In the genomic region with DNA sequence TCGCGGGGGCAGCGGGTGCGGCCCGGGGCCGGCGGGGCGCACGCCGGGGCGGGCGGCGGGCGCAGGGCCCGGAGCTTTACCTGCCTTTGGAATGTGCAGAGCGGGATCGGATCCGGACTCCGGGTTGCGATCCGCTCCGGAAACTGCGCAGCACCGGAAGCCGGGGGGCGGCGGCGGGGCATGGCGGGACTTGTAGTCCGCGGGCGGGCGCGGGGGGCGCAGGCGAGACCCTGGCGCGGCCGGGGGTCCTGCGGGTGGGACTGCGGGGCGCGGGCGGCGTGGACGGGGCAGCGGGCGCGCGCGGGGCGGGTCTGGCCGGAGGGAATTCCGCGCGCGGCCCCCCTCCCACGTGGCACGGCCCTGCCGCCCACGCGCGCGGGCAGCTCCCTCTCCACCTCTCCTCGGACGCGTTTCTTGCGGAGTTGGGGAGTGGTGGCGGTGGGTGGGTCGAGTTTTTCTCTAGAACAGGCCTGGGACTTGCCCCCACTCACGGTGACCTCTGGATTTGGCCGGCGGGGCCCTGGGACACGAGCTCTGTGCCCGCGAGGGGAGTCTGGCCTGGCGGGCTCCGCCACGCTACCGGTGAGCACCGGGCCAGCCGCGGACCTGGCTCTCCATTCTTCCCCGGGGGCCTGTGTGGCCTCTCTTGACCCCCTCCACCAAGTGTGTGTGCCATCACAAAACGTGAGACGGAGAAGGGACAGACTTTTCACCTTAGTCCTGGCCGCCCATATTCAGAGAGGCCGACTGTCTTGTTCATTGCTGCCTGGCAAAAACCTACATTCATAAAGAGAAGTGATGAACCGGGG, we compare ENCODE assay signal across 1 cellular context.
TF ChIP-seq lines count a peak whose summit lies in the region.

A gene with protein sequence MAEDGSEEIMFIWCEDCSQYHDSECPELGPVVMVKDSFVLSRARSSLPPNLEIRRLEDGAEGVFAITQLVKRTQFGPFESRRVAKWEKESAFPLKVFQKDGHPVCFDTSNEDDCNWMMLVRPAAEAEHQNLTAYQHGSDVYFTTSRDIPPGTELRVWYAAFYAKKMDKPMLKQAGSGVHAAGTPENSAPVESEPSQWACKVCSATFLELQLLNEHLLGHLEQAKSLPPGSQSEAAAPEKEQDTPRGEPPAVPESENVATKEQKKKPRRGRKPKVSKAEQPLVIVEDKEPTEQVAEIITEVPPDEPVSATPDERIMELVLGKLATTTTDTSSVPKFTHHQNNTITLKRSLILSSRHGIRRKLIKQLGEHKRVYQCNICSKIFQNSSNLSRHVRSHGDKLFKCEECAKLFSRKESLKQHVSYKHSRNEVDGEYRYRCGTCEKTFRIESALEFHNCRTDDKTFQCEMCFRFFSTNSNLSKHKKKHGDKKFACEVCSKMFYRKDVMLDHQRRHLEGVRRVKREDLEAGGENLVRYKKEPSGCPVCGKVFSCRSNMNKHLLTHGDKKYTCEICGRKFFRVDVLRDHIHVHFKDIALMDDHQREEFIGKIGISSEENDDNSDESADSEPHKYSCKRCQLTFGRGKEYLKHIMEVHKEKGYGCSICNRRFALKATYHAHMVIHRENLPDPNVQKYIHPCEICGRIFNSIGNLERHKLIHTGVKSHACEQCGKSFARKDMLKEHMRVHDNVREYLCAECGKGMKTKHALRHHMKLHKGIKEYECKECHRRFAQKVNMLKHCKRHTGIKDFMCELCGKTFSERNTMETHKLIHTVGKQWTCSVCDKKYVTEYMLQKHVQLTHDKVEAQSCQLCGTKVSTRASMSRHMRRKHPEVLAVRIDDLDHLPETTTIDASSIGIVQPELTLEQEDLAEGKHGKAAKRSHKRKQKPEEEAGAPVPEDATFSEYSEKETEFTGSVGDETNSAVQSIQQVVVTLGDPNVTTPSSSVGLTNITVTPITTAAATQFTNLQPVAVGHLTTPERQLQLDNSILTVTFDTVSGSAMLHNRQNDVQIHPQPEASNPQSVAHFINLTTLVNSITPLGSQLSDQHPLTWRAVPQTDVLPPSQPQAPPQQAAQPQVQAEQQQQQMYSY (minus strand): TSS at position 155 of the 809 bp plus-strand sequence. CDS start 18,981 bp downstream, outside the sequence.

TF ChIP-seq in HEK293, 187 proteins besides CTCF, POLR2A, EP300 and RAD21 (continued from another document):
- TF ChIP-seq, protein P1, sequence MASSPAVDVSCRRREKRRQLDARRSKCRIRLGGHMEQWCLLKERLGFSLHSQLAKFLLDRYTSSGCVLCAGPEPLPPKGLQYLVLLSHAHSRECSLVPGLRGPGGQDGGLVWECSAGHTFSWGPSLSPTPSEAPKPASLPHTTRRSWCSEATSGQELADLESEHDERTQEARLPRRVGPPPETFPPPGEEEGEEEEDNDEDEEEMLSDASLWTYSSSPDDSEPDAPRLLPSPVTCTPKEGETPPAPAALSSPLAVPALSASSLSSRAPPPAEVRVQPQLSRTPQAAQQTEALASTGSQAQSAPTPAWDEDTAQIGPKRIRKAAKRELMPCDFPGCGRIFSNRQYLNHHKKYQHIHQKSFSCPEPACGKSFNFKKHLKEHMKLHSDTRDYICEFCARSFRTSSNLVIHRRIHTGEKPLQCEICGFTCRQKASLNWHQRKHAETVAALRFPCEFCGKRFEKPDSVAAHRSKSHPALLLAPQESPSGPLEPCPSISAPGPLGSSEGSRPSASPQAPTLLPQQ (tag by site-specific recombination; IDR thresholded peaks at IDR 0.05) = peak; percentile 59
- TF ChIP-seq KLF1 (tag by site-specific recombination; IDR thresholded peaks at IDR 0.05) = no peak
- TF ChIP-seq ZNF302 (tag by site-specific recombination; IDR thresholded peaks at IDR 0.05; ENCODE audit: low read depth) = no peak
- peak; percentile 47; the same call in 1 of the 2 replicates for TF ChIP-seq ZNF76 (tag by site-specific recombination; IDR thresholded peaks at IDR 0.05; ENCODE audit: borderline replicate concordance, low read depth)
- TF ChIP-seq ZBTB26 (tag by site-specific recombination; optimal IDR thresholded peaks at IDR 0.05) = peak; percentile 87
- TF ChIP-seq, protein P2, sequence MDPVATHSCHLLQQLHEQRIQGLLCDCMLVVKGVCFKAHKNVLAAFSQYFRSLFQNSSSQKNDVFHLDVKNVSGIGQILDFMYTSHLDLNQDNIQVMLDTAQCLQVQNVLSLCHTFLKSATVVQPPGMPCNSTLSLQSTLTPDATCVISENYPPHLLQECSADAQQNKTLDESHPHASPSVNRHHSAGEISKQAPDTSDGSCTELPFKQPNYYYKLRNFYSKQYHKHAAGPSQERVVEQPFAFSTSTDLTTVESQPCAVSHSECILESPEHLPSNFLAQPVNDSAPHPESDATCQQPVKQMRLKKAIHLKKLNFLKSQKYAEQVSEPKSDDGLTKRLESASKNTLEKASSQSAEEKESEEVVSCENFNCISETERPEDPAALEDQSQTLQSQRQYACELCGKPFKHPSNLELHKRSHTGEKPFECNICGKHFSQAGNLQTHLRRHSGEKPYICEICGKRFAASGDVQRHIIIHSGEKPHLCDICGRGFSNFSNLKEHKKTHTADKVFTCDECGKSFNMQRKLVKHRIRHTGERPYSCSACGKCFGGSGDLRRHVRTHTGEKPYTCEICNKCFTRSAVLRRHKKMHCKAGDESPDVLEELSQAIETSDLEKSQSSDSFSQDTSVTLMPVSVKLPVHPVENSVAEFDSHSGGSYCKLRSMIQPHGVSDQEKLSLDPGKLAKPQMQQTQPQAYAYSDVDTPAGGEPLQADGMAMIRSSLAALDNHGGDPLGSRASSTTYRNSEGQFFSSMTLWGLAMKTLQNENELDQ (tag by site-specific recombination; IDR thresholded peaks at IDR 0.05; ENCODE audit: low read depth) = 0 out of 2 replicates have a peak, but pooled peaks have one; percentile 31
- 0 out of 2 replicates have a peak, but pooled peaks have one; percentile 22 for TF ChIP-seq ZNF600 (tag by site-specific recombination; IDR thresholded peaks at IDR 0.05)
- TF ChIP-seq, protein P3, sequence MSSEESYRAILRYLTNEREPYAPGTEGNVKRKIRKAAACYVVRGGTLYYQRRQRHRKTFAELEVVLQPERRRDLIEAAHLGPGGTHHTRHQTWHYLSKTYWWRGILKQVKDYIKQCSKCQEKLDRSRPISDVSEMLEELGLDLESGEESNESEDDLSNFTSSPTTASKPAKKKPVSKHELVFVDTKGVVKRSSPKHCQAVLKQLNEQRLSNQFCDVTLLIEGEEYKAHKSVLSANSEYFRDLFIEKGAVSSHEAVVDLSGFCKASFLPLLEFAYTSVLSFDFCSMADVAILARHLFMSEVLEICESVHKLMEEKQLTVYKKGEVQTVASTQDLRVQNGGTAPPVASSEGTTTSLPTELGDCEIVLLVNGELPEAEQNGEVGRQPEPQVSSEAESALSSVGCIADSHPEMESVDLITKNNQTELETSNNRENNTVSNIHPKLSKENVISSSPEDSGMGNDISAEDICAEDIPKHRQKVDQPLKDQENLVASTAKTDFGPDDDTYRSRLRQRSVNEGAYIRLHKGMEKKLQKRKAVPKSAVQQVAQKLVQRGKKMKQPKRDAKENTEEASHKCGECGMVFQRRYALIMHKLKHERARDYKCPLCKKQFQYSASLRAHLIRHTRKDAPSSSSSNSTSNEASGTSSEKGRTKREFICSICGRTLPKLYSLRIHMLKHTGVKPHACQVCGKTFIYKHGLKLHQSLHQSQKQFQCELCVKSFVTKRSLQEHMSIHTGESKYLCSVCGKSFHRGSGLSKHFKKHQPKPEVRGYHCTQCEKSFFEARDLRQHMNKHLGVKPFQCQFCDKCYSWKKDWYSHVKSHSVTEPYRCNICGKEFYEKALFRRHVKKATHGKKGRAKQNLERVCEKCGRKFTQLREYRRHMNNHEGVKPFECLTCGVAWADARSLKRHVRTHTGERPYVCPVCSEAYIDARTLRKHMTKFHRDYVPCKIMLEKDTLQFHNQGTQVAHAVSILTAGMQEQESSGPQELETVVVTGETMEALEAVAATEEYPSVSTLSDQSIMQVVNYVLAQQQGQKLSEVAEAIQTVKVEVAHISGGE (tag by site-specific recombination; conservative IDR thresholded peaks at IDR 0.05; ENCODE audit: low read depth) = peak; percentile 55
- peak; percentile 25 for TF ChIP-seq GLIS1 (tag by site-specific recombination; IDR thresholded peaks at IDR 0.05)
- peak; percentile 30; the same call in 1 of the 2 replicates for TF ChIP-seq SP2 (tag by site-specific recombination; IDR thresholded peaks at IDR 0.05)
- TF ChIP-seq ZNF2 (tag by site-specific recombination; IDR thresholded peaks at IDR 0.05) = no peak
- peak; percentile 79 for TF ChIP-seq EGR2 (tag by site-specific recombination; IDR thresholded peaks at IDR 0.05; ENCODE audit: low read depth)
- no peak for TF ChIP-seq ZNF830 (tag by site-specific recombination; IDR thresholded peaks at IDR 0.05; ENCODE audit: low read depth)
- TF ChIP-seq KLF9 (tag by site-specific recombination; IDR thresholded peaks at IDR 0.05; ENCODE audit: low read depth) = 0 out of 2 replicates have a peak, but pooled peaks have one; percentile 22
- no peak; the same call in 1 of the 2 replicates for TF ChIP-seq ZNF394 (tag by site-specific recombination; IDR thresholded peaks at IDR 0.05; ENCODE audit: borderline replicate concordance)
- TF ChIP-seq KLF8 (tag by site-specific recombination; IDR thresholded peaks at IDR 0.05) = peak; percentile 66; the same call in 1 of the 2 replicates
- 0 out of 2 replicates have a peak, but pooled peaks have one; percentile 28 for TF ChIP-seq ZBTB20 (tag by site-specific recombination; IDR thresholded peaks at IDR 0.05)
- peak; percentile 44; the same call in 1 of the 2 replicates for TF ChIP-seq WT1 (tag by site-specific recombination; IDR thresholded peaks at IDR 0.05)
- peak; percentile 88 for TF ChIP-seq PATZ1 (tag by site-specific recombination; IDR thresholded peaks at IDR 0.05)
- peak; percentile 82 for TF ChIP-seq ZNF561 (tag by site-specific recombination; IDR thresholded peaks at IDR 0.05; ENCODE audit: borderline replicate concordance)
- no peak for TF ChIP-seq ZNF768 (tag by site-specific recombination; IDR thresholded peaks at IDR 0.05)
- TF ChIP-seq ZBTB21 (tag by site-specific recombination; IDR thresholded peaks at IDR 0.05) = no peak
- peak; percentile 77 for TF ChIP-seq ZNF335 (tag by site-specific recombination; conservative IDR thresholded peaks at IDR 0.05)
- TF ChIP-seq ZNF324 (tag by site-specific recombination; IDR thresholded peaks at IDR 0.05) = peak; percentile 67; the same call in 1 of the 2 replicates
- peak; percentile 10; the same call in 1 of the 2 replicates for TF ChIP-seq ZNF146 (tag by site-specific recombination; IDR thresholded peaks at IDR 0.05)
- no peak for TF ChIP-seq PRDM1 (tag by site-specific recombination; IDR thresholded peaks at IDR 0.05)
- no peak for TF ChIP-seq ZNF837 (tag by site-specific recombination; IDR thresholded peaks at IDR 0.05)
